In genomic region chr17:39822051-39822450, GRCh38 we compare ENCODE assay signal across 15 cellular contexts. TPM values are rescaled to one million over a fixed set of nuclear protein-coding genes. Genes with fewer than 3 reads are reported as not detected.
DNase-seq lines count a peak whose midpoint lies in the region; ATAC-seq lines count a peak whose summit lies in the region.
"Had no signal": no experiment of that assay in that cellular context is flagged by ENCODE, and none has a peak within 500 bp of the region (broad histone marks: within the 10 kb centered on the region; RNA-seq: fewer than 3 reads in every experiment).

No MANE protein-coding gene starts in this region.

- H3K27ac Mint-ChIP-seq in activated CD8-positive, alpha-beta memory T cell treated with anti-CD3 and anti-CD28 coated beads, Interleukin-2, amount 10 ng/mL, durations not matched to agents 7 days and 5 days = peak overlapping the region; percentile 39
- peak overlapping the region; percentile 93 for H3K27ac Mint-ChIP-seq in activated naive CD8-positive, alpha-beta T cell

- peaks cover 77% of the 10 kb centered on the region for H3K36me3 Mint-ChIP-seq in activated CD8-positive, alpha-beta memory T cell treated with anti-CD3 and anti-CD28 coated beads, Interleukin-2, amount 10 ng/mL, durations not matched to agents 7 days and 5 days
- H3K36me3 Mint-ChIP-seq in activated naive CD8-positive, alpha-beta T cell = peaks cover 50% of the 10 kb centered on the region

- no peak overlapping the region for H3K4me3 Mint-ChIP-seq in activated CD8-positive, alpha-beta memory T cell treated with anti-CD3 and anti-CD28 coated beads, Interleukin-2, amount 10 ng/mL, durations not matched to agents 7 days and 5 days
- H3K4me3 Mint-ChIP-seq in activated naive CD8-positive, alpha-beta T cell = peak overlapping the region; percentile 39

- H3K9me3 Mint-ChIP-seq in activated CD8-positive, alpha-beta memory T cell treated with anti-CD3 and anti-CD28 coated beads, Interleukin-2, amount 10 ng/mL, durations not matched to agents 7 days and 5 days (ENCODE audit: low read depth) = peaks cover 18% of the 10 kb centered on the region
- peaks cover 12% of the 10 kb centered on the region for H3K9me3 Mint-ChIP-seq in activated naive CD8-positive, alpha-beta T cell (ENCODE audit: low read depth)

- no peaks in the 10 kb centered on the region for H3K27me3 Mint-ChIP-seq in activated CD8-positive, alpha-beta memory T cell treated with anti-CD3 and anti-CD28 coated beads, Interleukin-2, amount 10 ng/mL, durations not matched to agents 7 days and 5 days
- no peaks in the 10 kb centered on the region for H3K27me3 Mint-ChIP-seq in activated naive CD8-positive, alpha-beta T cell

- peaks cover 52% of the 10 kb centered on the region for H3K4me1 Mint-ChIP-seq in activated CD8-positive, alpha-beta memory T cell treated with anti-CD3 and anti-CD28 coated beads, Interleukin-2, amount 10 ng/mL, durations not matched to agents 7 days and 5 days
- H3K4me1 Mint-ChIP-seq in activated naive CD8-positive, alpha-beta T cell (ENCODE audit: low read depth) = peaks cover 63% of the 10 kb centered on the region

- no peak for ATAC-seq in activated CD8-positive, alpha-beta memory T cell treated with anti-CD3 and anti-CD28 coated beads, Interleukin-2, amount 10 ng/mL, durations not matched to agents 7 days and 5 days
- ATAC-seq in HG02840 (IDR thresholded peaks at IDR 0.05; ENCODE audit: low FRiP score, unreplicated experiment) = no peak

- CTCF ChIA-PET in activated CD8-positive, alpha-beta memory T cell treated with anti-CD3 and anti-CD28 coated beads, Interleukin-2, amount 10 ng/mL, durations not matched to agents 7 days and 5 days (lab: Charles Lee) = interaction anchor here (0.6 to 3.9 kb wide), 5 partner anchors 8 to 104 kb away, joined by 3 to 18 read pairs (median 3); partner anchors contain the start of gene IKZF3

- no peak for DNase-seq in activated CD8-positive, alpha-beta memory T cell treated with anti-CD3 and anti-CD28 coated beads, Interleukin-2, amount 10 ng/mL, durations not matched to agents 7 days and 5 days
- DNase-seq in activated CD8-positive, alpha-beta memory T cell treated with anti-CD3 and anti-CD28 coated beads, Interleukin-2, amount 50 U/mL, for 4 hours = no peak
- DNase-seq in MV-4-11 (lab: John Stamatoyannopoulos, UW) = peak; percentile 53
- DNase-seq in stimulated activated CD4-positive, alpha-beta T cell treated with anti-CD3 and anti-CD28 coated beads, Interleukin-4, amount 100 ng/mL, for 1 hour = peak; percentile 14
- DNase-seq in putamen (ENCODE audit: low spot score) = no peak
- no peak for DNase-seq in NCI-H2227 treated with DMSO at 0.1 percent for 48 hours (lab: John Stamatoyannopoulos, UW)
- DNase-seq: ACHN, mesenchymal stem cell, NCI-H1436, NCI-H526 treated with DMSO at 0.1 percent for 48 hours, occipital lobe had no signal

RNA-seq across cellular contexts. Expression of gene IKZF3, which starts 42.1 kb away (rescaled TPM):
- 100 to 1,000 TPM in 1 of 2 experiments, 10 to 100 TPM in 1; 70.8 to 119 TPM for total RNA-seq in activated CD8-positive, alpha-beta memory T cell treated with anti-CD3 and anti-CD28 coated beads, Interleukin-2, amount 10 ng/mL, durations not matched to agents 7 days and 5 days

RNA-seq across cellular contexts. Expression of gene ZPBP2, which starts 46.0 kb away (rescaled TPM):
- under 1 TPM in 1 of 2 experiments, not detected in 1; 0.19 TPM for total RNA-seq in activated CD8-positive, alpha-beta memory T cell treated with anti-CD3 and anti-CD28 coated beads, Interleukin-2, amount 10 ng/mL, durations not matched to agents 7 days and 5 days
- total RNA-seq: occipital lobe, smooth muscle cell, urinary bladder had no signal

Comparison
In these comparisons a context has a peak if more than half of its experiments do, and no peak if none do; other contexts are left out.
1. DNase-seq: peak in MV-4-11 (single experiment) and stimulated activated CD4-positive, alpha-beta T cell treated with anti-CD3 and anti-CD28 coated beads, Interleukin-4, amount 100 ng/mL, for 1 hour (single experiment); none in activated CD8-positive, alpha-beta memory T cell treated with anti-CD3 and anti-CD28 coated beads, Interleukin-2, amount 10 ng/mL, durations not matched to agents 7 days and 5 days (single experiment), activated CD8-positive, alpha-beta memory T cell treated with anti-CD3 and anti-CD28 coated beads, Interleukin-2, amount 50 U/mL, for 4 hours (single experiment), putamen (single experiment) and NCI-H2227 treated with DMSO at 0.1 percent for 48 hours (single experiment).